Comparison of ENCODE assay signal across 18 cellular contexts in the genomic region with DNA sequence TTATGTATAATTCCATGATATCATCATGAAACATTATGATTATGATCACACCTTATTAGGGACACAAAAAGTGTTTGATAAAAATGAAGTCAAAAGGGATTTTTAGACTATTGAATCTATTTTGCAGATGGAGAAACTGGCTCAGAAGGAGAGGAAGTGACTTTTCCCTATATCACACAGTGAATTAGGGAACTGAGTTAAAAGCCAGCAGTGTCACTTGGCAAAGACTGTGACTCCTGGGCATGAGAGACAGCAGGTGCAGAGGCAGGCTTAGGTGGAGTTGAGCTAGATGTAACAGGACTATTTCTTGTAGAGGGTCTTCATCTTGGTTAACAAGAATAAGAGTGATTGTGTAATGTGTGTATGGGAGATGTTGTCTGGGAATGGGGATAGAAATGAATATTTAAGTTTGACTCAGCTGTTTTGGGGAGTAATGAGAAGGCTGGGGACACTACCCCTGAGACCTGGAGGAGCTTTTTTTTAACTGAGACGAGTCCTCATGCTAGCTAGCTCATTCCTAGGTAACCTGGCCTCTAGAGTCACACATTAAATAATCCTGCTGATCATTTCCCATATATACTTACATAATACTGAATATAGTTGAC. TPM values are rescaled to one million over a fixed set of nuclear protein-coding genes. Genes with fewer than 3 reads are reported as not detected.
DNase-seq lines count a peak whose midpoint lies in the region; ATAC-seq and TF ChIP-seq lines count a peak whose summit lies in the region.
"Had no signal": no experiment of that assay in that cellular context is flagged by ENCODE, and none has a peak within 500 bp of the region (broad histone marks: within the 10 kb centered on the region; RNA-seq: fewer than 3 reads in every experiment).

No MANE protein-coding gene starts in this region.

- H3K4me3 ChIP-seq in Peyer's patch: no peak overlapping the region
- H3K4me3 ChIP-seq in upper lobe of right lung: no peak overlapping the region
- no peak overlapping the region for H3K4me3 ChIP-seq in SK-N-SH (ENCODE audit: low read depth in 2 of 2, low read length in 1 of 2)
- H3K4me3 ChIP-seq: HAP-1 had no signal

- WGBS in SK-N-SH (ENCODE audit: low lambda C conversion rate): 0% methylated on average over 1 of the region's 1 CpG

- no peak overlapping the region for H2AFZ ChIP-seq in SK-N-SH (ENCODE audit: low read depth)

- no peaks in the 10 kb centered on the region for H3F3A ChIP-seq in SK-N-SH (replicated peaks; ENCODE audit: insufficient read depth)

- TF ChIP-seq POLR2A in Peyer's patch (IDR thresholded peaks at IDR 0.05): no peak

- H3K36me3 ChIP-seq in Peyer's patch (no peaks in the 10 kb centered on the region), upper lobe of right lung (no peaks in the 10 kb centered on the region), SK-N-SH (replicated peaks in 1 of 2; ENCODE audit: control insufficient read depth in 1 of 2, insufficient read depth in 2 of 2, low read length in 1 of 2) (no peaks in the 10 kb centered on the region)
- H3K36me3 ChIP-seq: HAP-1 had no signal

- peaks cover 80% of the 10 kb centered on the region for H3K4me1 Mint-ChIP-seq in stimulated activated naive CD8-positive, alpha-beta T cell treated with anti-CD3 and anti-CD28 coated beads, Interleukin-15, Interleukin-2, amounts not matched to agents 100 ng/mL and 50 ng/mL, for 24 hours (ENCODE audit: low read depth)
- H3K4me1 Mint-ChIP-seq in stimulated activated naive CD8-positive, alpha-beta T cell treated with anti-CD3 and anti-CD28 coated beads, Interleukin-15, amount 100 ng/mL, for 72 hours: peaks cover 67% of the 10 kb centered on the region
- peaks cover 45% of the 10 kb centered on the region for H3K4me1 Mint-ChIP-seq in activated naive CD8-positive, alpha-beta T cell treated with anti-CD3 and anti-CD28 coated beads, Interleukin-2, amount 10 ng/mL, durations not matched to agents 7 days and 5 days
- H3K4me1 Mint-ChIP-seq: mesothelial cell of epicardium had no signal

- no peaks in the 10 kb centered on the region for H3K79me2 ChIP-seq in SK-N-SH (ENCODE audit: insufficient read depth)

- peaks cover 26% of the 10 kb centered on the region for H3K36me3 Mint-ChIP-seq in stimulated activated naive CD8-positive, alpha-beta T cell treated with anti-CD3 and anti-CD28 coated beads, Interleukin-15, Interleukin-2, amounts not matched to agents 100 ng/mL and 50 ng/mL, for 24 hours (ENCODE audit: low read depth)
- peaks cover 17% of the 10 kb centered on the region for H3K36me3 Mint-ChIP-seq in activated naive CD8-positive, alpha-beta T cell treated with anti-CD3 and anti-CD28 coated beads, Interleukin-2, amount 10 ng/mL, durations not matched to agents 7 days and 5 days
- H3K36me3 Mint-ChIP-seq: mesothelial cell of epicardium had no signal

- POLR2A ChIA-PET in activated naive CD8-positive, alpha-beta T cell treated with anti-CD3 and anti-CD28 coated beads, Interleukin-2, amount 10 ng/mL, durations not matched to agents 7 days and 5 days (lab: Charles Lee): no interaction called here
- POLR2A ChIA-PET in SK-N-SH (lab: Yijun Ruan, JAX): no interaction called here

- H3K9me3 ChIP-seq in Peyer's patch (no peaks in the 10 kb centered on the region), upper lobe of right lung (no peaks in the 10 kb centered on the region), SK-N-SH (no peaks in the 10 kb centered on the region)
- H3K9me3 ChIP-seq: HAP-1 had no signal

- H3K27ac ChIP-seq in Peyer's patch (peak overlapping the region in 3 of 4 donors; percentile 14 to 35 (median 32)), upper lobe of right lung (no peak overlapping the region), SK-N-SH (ENCODE audit: low read depth in 2 of 2, low read length in 1 of 2) (no peak overlapping the region)

- no peak for TF ChIP-seq EP300 in SK-N-SH (IDR thresholded peaks at IDR 0.05; ENCODE audit: borderline replicate concordance in 1 of 2, low read depth in 1 of 2, low read length in 1 of 2)

- H3K4me3 Mint-ChIP-seq in stimulated activated naive CD8-positive, alpha-beta T cell treated with anti-CD3 and anti-CD28 coated beads, Interleukin-15, Interleukin-2, amounts not matched to agents 100 ng/mL and 50 ng/mL, for 24 hours: peak overlapping the region; percentile 33
- peak overlapping the region in 1 of 2 donors; percentile 6 for H3K4me3 Mint-ChIP-seq in stimulated activated naive CD8-positive, alpha-beta T cell treated with anti-CD3 and anti-CD28 coated beads, Interleukin-15, amount 100 ng/mL, for 72 hours
- no peak overlapping the region for H3K4me3 Mint-ChIP-seq in activated naive CD8-positive, alpha-beta T cell treated with anti-CD3 and anti-CD28 coated beads, Interleukin-2, amount 10 ng/mL, durations not matched to agents 7 days and 5 days
- H3K4me3 Mint-ChIP-seq: mesothelial cell of epicardium had no signal

- DNase-seq in stimulated activated naive CD8-positive, alpha-beta T cell treated with anti-CD3 and anti-CD28 coated beads, Interleukin-15, amount 100 ng/mL, for 72 hours: no peak
- DNase-seq in Peyer's patch (no peak), upper lobe of right lung (no peak), SK-N-SH (no peak), NCI-H2029 (lab: John Stamatoyannopoulos, UW) (no peak)
- DNase-seq in activated naive CD8-positive, alpha-beta T cell treated with anti-CD3 and anti-CD28 coated beads, Interleukin-2, amount 10 ng/mL, durations not matched to agents 7 days and 5 days: no peak
- DNase-seq: activated CD4-positive, CD25-positive, alpha-beta regulatory T cell treated with anti-CD3 and anti-CD28 coated beads, Interleukin-2, amount 50 U/mL, for 72 hours; DMS53; IMR-90; NCI-H446 treated with DMSO at 0.1 percent for 48 hours; stimulated activated CD4-positive, alpha-beta T cell treated with anti-CD3 and anti-CD28 coated beads, Interleukin-4, amount 100 ng/mL, for 24 hours; SW 1271 had no signal

- no peak overlapping the region for H3K4me2 ChIP-seq in SK-N-SH

- no peak for TF ChIP-seq RAD21 in SK-N-SH (IDR thresholded peaks at IDR 0.05; ENCODE audit: low read length)

- H3K27ac Mint-ChIP-seq in stimulated activated naive CD8-positive, alpha-beta T cell treated with anti-CD3 and anti-CD28 coated beads, Interleukin-15, Interleukin-2, amounts not matched to agents 100 ng/mL and 50 ng/mL, for 24 hours: peak overlapping the region; percentile 78
- H3K27ac Mint-ChIP-seq in stimulated activated naive CD8-positive, alpha-beta T cell treated with anti-CD3 and anti-CD28 coated beads, Interleukin-15, amount 100 ng/mL, for 72 hours: peak overlapping the region in 1 of 2 donors; percentile 20
- H3K27ac Mint-ChIP-seq in activated naive CD8-positive, alpha-beta T cell treated with anti-CD3 and anti-CD28 coated beads, Interleukin-2, amount 10 ng/mL, durations not matched to agents 7 days and 5 days: peak overlapping the region; percentile 15
- H3K27ac Mint-ChIP-seq: mesothelial cell of epicardium had no signal

- ATAC-seq in stimulated activated naive CD8-positive, alpha-beta T cell treated with anti-CD3 and anti-CD28 coated beads, Interleukin-15, amount 100 ng/mL, for 72 hours: no peak
- no peak for ATAC-seq in activated naive CD8-positive, alpha-beta T cell treated with anti-CD3 and anti-CD28 coated beads, Interleukin-2, amount 10 ng/mL, durations not matched to agents 7 days and 5 days (ENCODE audit: low read depth)
- peak; percentile 51 for ATAC-seq in upper lobe of right lung
- ATAC-seq in GM18909 (IDR thresholded peaks at IDR 0.05; ENCODE audit: poor library complexity, unreplicated experiment): no peak

- H3K27me3 ChIP-seq in Peyer's patch (no peaks in the 10 kb centered on the region), upper lobe of right lung (no peaks in the 10 kb centered on the region), SK-N-SH (ENCODE audit: insufficient read depth) (no peaks in the 10 kb centered on the region)

- intact Hi-C loops in upper lobe of right lung (cut with DNase I): no loop called here

- H3K9me3 Mint-ChIP-seq in stimulated activated naive CD8-positive, alpha-beta T cell treated with anti-CD3 and anti-CD28 coated beads, Interleukin-15, Interleukin-2, amounts not matched to agents 100 ng/mL and 50 ng/mL, for 24 hours: peaks cover 12% of the 10 kb centered on the region
- peaks cover 7 to 12% of the 10 kb centered on the region in 2 donors for H3K9me3 Mint-ChIP-seq in stimulated activated naive CD8-positive, alpha-beta T cell treated with anti-CD3 and anti-CD28 coated beads, Interleukin-15, amount 100 ng/mL, for 72 hours
- H3K9me3 Mint-ChIP-seq in activated naive CD8-positive, alpha-beta T cell treated with anti-CD3 and anti-CD28 coated beads, Interleukin-2, amount 10 ng/mL, durations not matched to agents 7 days and 5 days: peaks cover 6% of the 10 kb centered on the region

- H3K4me1 ChIP-seq in Peyer's patch: peaks cover 0 to 9% (median 2%) of the 10 kb centered on the region in 4 donors
- H3K4me1 ChIP-seq in upper lobe of right lung: peaks cover 6% of the 10 kb centered on the region
- no peaks in the 10 kb centered on the region for H3K4me1 ChIP-seq in SK-N-SH (ENCODE audit: control insufficient read depth in 1 of 2, insufficient read depth in 2 of 2, low read depth in 1 of 2, low read length in 1 of 2)

- TF ChIP-seq CTCF in Peyer's patch (IDR thresholded peaks at IDR 0.05): no peak
- no peak for TF ChIP-seq CTCF in upper lobe of right lung (IDR thresholded peaks at IDR 0.05)
- TF ChIP-seq CTCF in SK-N-SH (IDR thresholded peaks at IDR 0.05): no peak

- no peak overlapping the region for H3K9ac ChIP-seq in SK-N-SH

- 0 out of 2 replicates have a peak, but pooled peaks cover 3% of the 10 kb centered on the region for H3K9me2 ChIP-seq in SK-N-SH

- CTCF ChIA-PET in SK-N-SH (lab: Yijun Ruan, JAX): no interaction called here

- H3K27me3 Mint-ChIP-seq in stimulated activated naive CD8-positive, alpha-beta T cell treated with anti-CD3 and anti-CD28 coated beads, Interleukin-15, Interleukin-2, amounts not matched to agents 100 ng/mL and 50 ng/mL, for 24 hours: no peaks in the 10 kb centered on the region
- no peaks in the 10 kb centered on the region for H3K27me3 Mint-ChIP-seq in stimulated activated naive CD8-positive, alpha-beta T cell treated with anti-CD3 and anti-CD28 coated beads, Interleukin-15, amount 100 ng/mL, for 72 hours
- no peaks in the 10 kb centered on the region for H3K27me3 Mint-ChIP-seq in activated naive CD8-positive, alpha-beta T cell treated with anti-CD3 and anti-CD28 coated beads, Interleukin-2, amount 10 ng/mL, durations not matched to agents 7 days and 5 days

- H4K20me1 ChIP-seq in SK-N-SH (ENCODE audit: insufficient read depth): no peaks in the 10 kb centered on the region

RNA-seq across cellular contexts. Expression of gene CD84, which starts 1.0 kb away (rescaled TPM):
- 10 to 100 TPM in 1 of 4 donors, 1 to 10 TPM in 3; 2.7 to 24.8 (median 5.2) TPM for total RNA-seq in Peyer's patch
- 10 to 100 TPM; 58.5 to 66.8 TPM for total RNA-seq in activated naive CD8-positive, alpha-beta T cell treated with anti-CD3 and anti-CD28 coated beads, Interleukin-2, amount 10 ng/mL, durations not matched to agents 7 days and 5 days
- total RNA-seq in upper lobe of right lung: 20.7 TPM
- not detected in 2 replicates for polyA plus RNA-seq in SK-N-SH (2012; rRNA removed)
- not detected in 2 replicates for polyA plus RNA-seq in SK-N-SH (2012; cell fraction: cytosol; rRNA removed)
- not detected in 2 replicates for polyA plus RNA-seq in SK-N-SH (2012; cell fraction: nucleus; rRNA removed)
- total RNA-seq: IMR-90, kidney epithelial cell, mesothelial cell of epicardium had no signal
- polyA plus RNA-seq: IMR-90 had no signal

RNA-seq across cellular contexts. Expression of gene SLAMF6, which starts 57.3 kb away (rescaled TPM):
- 10 to 100 TPM in 1 of 4 donors, 1 to 10 TPM in 2, under 1 TPM in 1; 0.57 to 10.7 (median 5.2) TPM for total RNA-seq in Peyer's patch
- total RNA-seq in activated naive CD8-positive, alpha-beta T cell treated with anti-CD3 and anti-CD28 coated beads, Interleukin-2, amount 10 ng/mL, durations not matched to agents 7 days and 5 days: 10 to 100 TPM; 43.0 to 48.1 TPM
- 4.4 TPM for total RNA-seq in upper lobe of right lung
- not detected in 2 replicates for polyA plus RNA-seq in SK-N-SH (2012; rRNA removed)
- polyA plus RNA-seq in SK-N-SH (2012; cell fraction: cytosol; rRNA removed): not detected in 2 replicates
- not detected in 2 replicates for polyA plus RNA-seq in SK-N-SH (2012; cell fraction: nucleus; rRNA removed)
- total RNA-seq: IMR-90, kidney epithelial cell, mesothelial cell of epicardium, osteoblast had no signal
- polyA plus RNA-seq: IMR-90 had no signal

Comparison
In these comparisons a context has a peak if more than half of its experiments do, and no peak if none do; other contexts are left out.
1. H3K27ac ChIP-seq: peak in Peyer's patch (3 of 4); none in upper lobe of right lung (single experiment) and SK-N-SH (0 of 2).